ENCODE assay signal across 37 cellular contexts in genomic region chr4:107452717-107453116, GRCh38.
"Had no signal": no experiment of that assay in that cellular context is flagged by ENCODE, and none has a peak within 500 bp of the region (broad histone marks: within the 10 kb centered on the region; RNA-seq: fewer than 3 reads in every experiment).

No MANE protein-coding gene starts in this region.

- H3K27ac ChIP-seq: adrenal gland, body of pancreas, coronary artery, dorsolateral prefrontal cortex, esophagus muscularis mucosa, foreskin keratinocyte, gastrocnemius medialis had no signal

- H3K36me3 Mint-ChIP-seq: activated CD4-positive, alpha-beta memory T cell treated with anti-CD3 and anti-CD28 coated beads for 36 hours; activated CD8-positive, alpha-beta memory T cell treated with anti-CD3 and anti-CD28 coated beads, Interleukin-2, amount 10 ng/mL, durations not matched to agents 7 days and 5 days; activated naive CD4-positive, alpha-beta T cell treated with anti-CD3 and anti-CD28 coated beads, Interleukin-2, amount 50 U/mL, for 24 hours; activated naive CD8-positive, alpha-beta T cell treated with anti-CD3 and anti-CD28 coated beads for 36 hours had no signal

- H3K9me3 ChIP-seq: adrenal gland, body of pancreas, esophagus muscularis mucosa, gastrocnemius medialis had no signal

- H3K27ac Mint-ChIP-seq: activated CD4-positive, alpha-beta memory T cell treated with anti-CD3 and anti-CD28 coated beads for 36 hours; activated CD4-positive, alpha-beta T cell treated with anti-CD3 and anti-CD28 coated beads for 36 hours; activated CD4-positive, alpha-beta T cell treated with anti-CD3 and anti-CD28 coated beads, Interleukin-2, amount 10 ng/mL, durations not matched to agents 24 days and 14 days; activated CD8-positive, alpha-beta memory T cell treated with anti-CD3 and anti-CD28 coated beads, Interleukin-2, amount 10 ng/mL, durations not matched to agents 7 days and 5 days; activated CD8-positive, alpha-beta T cell treated with anti-CD3 and anti-CD28 coated beads, Interleukin-2, amount 10 ng/mL, durations not matched to agents 7 days and 5 days; activated naive CD4-positive, alpha-beta T cell treated with anti-CD3 and anti-CD28 coated beads for 36 hours; activated naive CD4-positive, alpha-beta T cell treated with anti-CD3 and anti-CD28 coated beads, Interleukin-2, amount 50 U/mL, for 24 hours; activated naive CD8-positive, alpha-beta T cell treated with anti-CD3 and anti-CD28 coated beads for 36 hours; activated naive CD8-positive, alpha-beta T cell treated with anti-CD3 and anti-CD28 coated beads, Interleukin-2, amount 50 U/mL, for 24 hours; activated T-helper 1 cell treated with anti-CD3 and anti-CD28 coated beads, Interleukin-12 subunit alpha, Interleukin-12 subunit beta, Interleukin-2, Interleukin-4 antibody, amounts not matched to agents 30 ng/mL and 10 ng/mL and 1 ng/mL, durations not matched to agents 14 hours and 24 hours and 36 hours; activated T-helper 2 cell treated with anti-CD3 and anti-CD28 coated beads, Interferon-gamma antibody, Interleukin-2, Interleukin-4, amounts not matched to agents 10 μg/mL and 5 μg/mL and 100 μg/mL, durations not matched to agents 14 hours and 24 hours and 36 hours; dendritic cell treated with granulocyte-macrophage colony-stimulating factor and Interleukin-4, amounts not matched to agents 40 ng/mL and 50 ng/mL, for 4 days; endodermal cell; T-helper 17 cell; T-helper 2 cell treated with Interferon-gamma antibody and Interleukin-4, amounts not matched to agents 5 μg/mL and 100 μg/mL, for 36 hours had no signal

- H3K27me3 Mint-ChIP-seq: activated CD4-positive, alpha-beta T cell treated with anti-CD3 and anti-CD28 coated beads, Interleukin-2, amount 10 ng/mL, durations not matched to agents 24 days and 14 days; activated CD8-positive, alpha-beta memory T cell treated with anti-CD3 and anti-CD28 coated beads, Interleukin-2, amount 10 ng/mL, durations not matched to agents 7 days and 5 days; activated naive CD8-positive, alpha-beta T cell treated with anti-CD3 and anti-CD28 coated beads, Interleukin-2, amount 50 U/mL, for 24 hours; dendritic cell treated with granulocyte-macrophage colony-stimulating factor and Interleukin-4, amounts not matched to agents 40 ng/mL and 50 ng/mL, for 4 days had no signal

- ATAC-seq: activated CD4-positive, alpha-beta T cell treated with anti-CD3 and anti-CD28 coated beads for 36 hours; activated CD8-positive, alpha-beta memory T cell treated with anti-CD3 and anti-CD28 coated beads, Interleukin-2, amount 10 ng/mL, durations not matched to agents 7 days and 5 days; activated CD8-positive, alpha-beta T cell treated with anti-CD3 and anti-CD28 coated beads, Interleukin-2, amount 10 ng/mL, durations not matched to agents 7 days and 5 days; activated naive CD8-positive, alpha-beta T cell treated with anti-CD3 and anti-CD28 coated beads, Interleukin-2, amount 50 U/mL, for 24 hours; body of pancreas; foreskin keratinocyte; gastrocnemius medialis; T-helper 17 cell had no signal

- H3K4me1 ChIP-seq: adrenal gland, foreskin keratinocyte had no signal

- H3K27me3 ChIP-seq: adrenal gland, body of pancreas, esophagus muscularis mucosa, gastrocnemius medialis had no signal

- H3K4me1 Mint-ChIP-seq: activated CD4-positive, alpha-beta T cell treated with anti-CD3 and anti-CD28 coated beads for 36 hours; activated CD4-positive, alpha-beta T cell treated with anti-CD3 and anti-CD28 coated beads, Interleukin-2, amount 10 ng/mL, durations not matched to agents 24 days and 14 days; activated CD8-positive, alpha-beta memory T cell treated with anti-CD3 and anti-CD28 coated beads, Interleukin-2, amount 10 ng/mL, durations not matched to agents 7 days and 5 days; activated naive CD4-positive, alpha-beta T cell treated with anti-CD3 and anti-CD28 coated beads, Interleukin-2, amount 50 U/mL, for 24 hours; activated naive CD8-positive, alpha-beta T cell treated with anti-CD3 and anti-CD28 coated beads for 36 hours; activated naive CD8-positive, alpha-beta T cell treated with anti-CD3 and anti-CD28 coated beads, Interleukin-2, amount 50 U/mL, for 24 hours had no signal

- H3K36me3 ChIP-seq: adrenal gland, esophagus muscularis mucosa, gastrocnemius medialis had no signal

- H3K4me3 ChIP-seq: adrenal gland, body of pancreas, coronary artery, dorsolateral prefrontal cortex, esophagus muscularis mucosa, gastrocnemius medialis had no signal

- H3K9me3 Mint-ChIP-seq: activated CD4-positive, alpha-beta memory T cell treated with anti-CD3 and anti-CD28 coated beads for 36 hours; activated CD4-positive, alpha-beta T cell treated with anti-CD3 and anti-CD28 coated beads, Interleukin-2, amount 10 ng/mL, durations not matched to agents 24 days and 14 days; activated naive CD4-positive, alpha-beta T cell treated with anti-CD3 and anti-CD28 coated beads for 36 hours; activated naive CD4-positive, alpha-beta T cell treated with anti-CD3 and anti-CD28 coated beads, Interleukin-2, amount 50 U/mL, for 24 hours; activated naive CD8-positive, alpha-beta T cell treated with anti-CD3 and anti-CD28 coated beads for 36 hours; activated naive CD8-positive, alpha-beta T cell treated with anti-CD3 and anti-CD28 coated beads, Interleukin-2, amount 50 U/mL, for 24 hours; activated T-helper 1 cell treated with anti-CD3 and anti-CD28 coated beads, Interleukin-12 subunit alpha, Interleukin-12 subunit beta, Interleukin-2, Interleukin-4 antibody, amounts not matched to agents 30 ng/mL and 10 ng/mL and 1 ng/mL, durations not matched to agents 14 hours and 24 hours and 36 hours; activated T-helper 2 cell treated with anti-CD3 and anti-CD28 coated beads, Interferon-gamma antibody, Interleukin-2, Interleukin-4, amounts not matched to agents 10 μg/mL and 5 μg/mL and 100 μg/mL, durations not matched to agents 14 hours and 24 hours and 36 hours; dendritic cell treated with granulocyte-macrophage colony-stimulating factor and Interleukin-4, amounts not matched to agents 40 ng/mL and 50 ng/mL, for 4 days; endodermal cell; T-helper 2 cell treated with Interferon-gamma antibody and Interleukin-4, amounts not matched to agents 5 μg/mL and 100 μg/mL, for 36 hours had no signal

- DNase-seq: activated CD4-positive, alpha-beta memory T cell treated with anti-CD3 and anti-CD28 coated beads for 36 hours; activated CD4-positive, alpha-beta T cell treated with anti-CD3 and anti-CD28 coated beads for 36 hours; activated CD4-positive, alpha-beta T cell treated with anti-CD3 and anti-CD28 coated beads, Interleukin-2, amount 10 ng/mL, durations not matched to agents 24 days and 14 days; activated CD4-positive, CD25-positive, alpha-beta regulatory T cell; activated CD4-positive, CD25-positive, alpha-beta regulatory T cell treated with anti-CD3 and anti-CD28 coated beads, Interleukin-2, amount 50 U/mL, for 72 hours; activated CD8-positive, alpha-beta memory T cell treated with anti-CD3 and anti-CD28 coated beads, Interleukin-2, amount 10 ng/mL, durations not matched to agents 7 days and 5 days; activated CD8-positive, alpha-beta memory T cell treated with anti-CD3 and anti-CD28 coated beads, Interleukin-2, amount 50 U/mL, for 4 hours; activated CD8-positive, alpha-beta T cell treated with anti-CD3 and anti-CD28 coated beads, Interleukin-2, amount 10 ng/mL, durations not matched to agents 7 days and 5 days; activated effector memory CD4-positive, alpha-beta T cell treated with anti-CD3 and anti-CD28 coated beads, Interleukin-2, amount 50 U/mL, for 16 hours; activated naive CD4-positive, alpha-beta T cell treated with anti-CD3 and anti-CD28 coated beads for 36 hours; activated naive CD8-positive, alpha-beta T cell treated with anti-CD3 and anti-CD28 coated beads for 36 hours; activated naive CD8-positive, alpha-beta T cell treated with anti-CD3 and anti-CD28 coated beads, Interleukin-2, amount 50 U/mL, for 24 hours; activated T-cell treated with anti-CD3 and anti-CD28 coated beads, Interleukin-2, amount 50 U/mL, for 1 hour; activated T-cell treated with anti-CD3 and anti-CD28 coated beads, Interleukin-2, amount 50 U/mL, for 48 hours; adrenal gland; amygdala; aorta; body of pancreas; caudate nucleus; cerebellar nuclear complex; dorsolateral prefrontal cortex; effector memory CD4-positive, alpha-beta T cell; endodermal cell; erythroblast; foreskin keratinocyte; gastrocnemius medialis; glutamatergic neuron; T-helper 1 cell; T-helper 17 cell; T1000 had no signal

- H3K4me3 Mint-ChIP-seq: activated CD4-positive, alpha-beta memory T cell treated with anti-CD3 and anti-CD28 coated beads for 36 hours; activated CD4-positive, alpha-beta T cell treated with anti-CD3 and anti-CD28 coated beads for 36 hours; activated CD4-positive, alpha-beta T cell treated with anti-CD3 and anti-CD28 coated beads, Interleukin-2, amount 10 ng/mL, durations not matched to agents 24 days and 14 days; activated CD8-positive, alpha-beta memory T cell treated with anti-CD3 and anti-CD28 coated beads, Interleukin-2, amount 10 ng/mL, durations not matched to agents 7 days and 5 days; activated CD8-positive, alpha-beta T cell treated with anti-CD3 and anti-CD28 coated beads, Interleukin-2, amount 10 ng/mL, durations not matched to agents 7 days and 5 days; activated naive CD4-positive, alpha-beta T cell treated with anti-CD3 and anti-CD28 coated beads for 36 hours; activated naive CD4-positive, alpha-beta T cell treated with anti-CD3 and anti-CD28 coated beads, Interleukin-2, amount 50 U/mL, for 24 hours; activated naive CD8-positive, alpha-beta T cell treated with anti-CD3 and anti-CD28 coated beads for 36 hours; activated naive CD8-positive, alpha-beta T cell treated with anti-CD3 and anti-CD28 coated beads, Interleukin-2, amount 50 U/mL, for 24 hours; activated T-helper 1 cell treated with anti-CD3 and anti-CD28 coated beads, Interleukin-12 subunit alpha, Interleukin-12 subunit beta, Interleukin-2, Interleukin-4 antibody, amounts not matched to agents 30 ng/mL and 10 ng/mL and 1 ng/mL, durations not matched to agents 14 hours and 24 hours and 36 hours; dendritic cell treated with granulocyte-macrophage colony-stimulating factor and Interleukin-4, amounts not matched to agents 40 ng/mL and 50 ng/mL, for 4 days; endodermal cell; T-helper 17 cell; T-helper 2 cell treated with Interferon-gamma antibody and Interleukin-4, amounts not matched to agents 5 μg/mL and 100 μg/mL, for 36 hours had no signal
